In genomic region chr5:40680741-40681350, GRCh38 we compare ENCODE assay signal across 2 cellular contexts.
TF ChIP-seq lines count a peak whose summit lies in the region.

No MANE protein-coding gene starts in this region.

TF ChIP-seq in liver, 16 proteins besides CTCF, POLR2A, EP300 and RAD21 (continued from another document):
- TF ChIP-seq REST (IDR thresholded peaks at IDR 0.05) (no peak), HNF4A (conservative IDR thresholded peaks at IDR 0.05) (no peak), FOXA2 (IDR thresholded peaks at IDR 0.05) (no peak), MAX (IDR thresholded peaks at IDR 0.05) (no peak), HNF4G (IDR thresholded peaks at IDR 0.05) (no peak), FOXA1 (IDR thresholded peaks at IDR 0.05) (no peak), TAF1 (conservative IDR thresholded peaks at IDR 0.05) (no peak), ZBTB33 (IDR thresholded peaks at IDR 0.05) (no peak), SP1 (IDR thresholded peaks at IDR 0.05) (no peak), GABPA (IDR thresholded peaks at IDR 0.05 in 1 of 2, conservative IDR thresholded peaks at IDR 0.05 in 1 of 2) (no peak)

TF ChIP-seq in HepG2, 621 proteins besides CTCF, POLR2A, EP300 and RAD21 (continued from another document):
- TF ChIP-seq PRDM15 (CRISPR knock-in tag; IDR thresholded peaks at IDR 0.05) (no peak), ATF1 (CRISPR knock-in tag; IDR thresholded peaks at IDR 0.05) (no peak), CREM (IDR thresholded peaks at IDR 0.05) (no peak), CREM (CRISPR knock-in tag; IDR thresholded peaks at IDR 0.05) (no peak), SP5 (CRISPR knock-in tag; IDR thresholded peaks at IDR 0.05; ENCODE audit: borderline replicate concordance, low read depth) (no peak), ZNF362 (CRISPR knock-in tag; IDR thresholded peaks at IDR 0.05; ENCODE audit: borderline replicate concordance) (no peak), CREB1 (IDR thresholded peaks at IDR 0.05) (no peak), CREB1 (CRISPR knock-in tag; IDR thresholded peaks at IDR 0.05) (no peak), SETDB1 (CRISPR knock-in tag; IDR thresholded peaks at IDR 0.05; ENCODE audit: borderline replicate concordance) (no peak), ZBTB7A (CRISPR knock-in tag; IDR thresholded peaks at IDR 0.05) (no peak)
